ENCODE assay signal across 16 cellular contexts in genomic region chr3:12991481-12991837, GRCh38.
DNase-seq lines count a peak whose midpoint lies in the region; ATAC-seq and TF ChIP-seq lines count a peak whose summit lies in the region.
"Had no signal": no experiment of that assay in that cellular context is flagged by ENCODE, and none has a peak within 500 bp of the region (broad histone marks: within the 10 kb centered on the region; RNA-seq: fewer than 3 reads in every experiment).

No MANE protein-coding gene starts in this region.

- H3K36me3 Mint-ChIP-seq in neural crest cell (ENCODE audit: low read depth) = no peaks in the 10 kb centered on the region
- peaks cover 7% of the 10 kb centered on the region for H3K36me3 Mint-ChIP-seq in WTC11

- ATAC-seq in heart left ventricle (no peak), left ventricle myocardium superior (no peak), WTC11 (no peak)
- ATAC-seq: A549; activated naive CD8-positive, alpha-beta T cell treated with anti-CD3 and anti-CD28 coated beads, Interleukin-2, amount 50 U/mL, for 24 hours; lower lobe of right lung had no signal

- H3K4me3 Mint-ChIP-seq in neural crest cell (peak overlapping the region; percentile 80), WTC11 (no peak overlapping the region)
- H3K4me3 Mint-ChIP-seq: activated B cell treated with CpG ODN at 0.5 μM for 24 hours; activated naive CD8-positive, alpha-beta T cell treated with anti-CD3 and anti-CD28 coated beads, Interleukin-2, amount 50 U/mL, for 24 hours had no signal

- H3K36me3 ChIP-seq in heart left ventricle = no peaks in the 10 kb centered on the region
- H3K36me3 ChIP-seq: lower lobe of right lung, upper lobe of left lung had no signal

- DNase-seq in heart left ventricle (no peak), left ventricle myocardium superior (no peak), dorsolateral prefrontal cortex (peak in 1 of 10 donors; percentile 40), neural crest cell (ENCODE audit: low read depth, low spot score) (no peak), AG20443 (ENCODE audit: low spot score) (no peak), WTC11 (ENCODE audit: low spot score) (no peak), ureter (ENCODE audit: low spot score) (no peak)
- no peak for DNase-seq in activated T-cell treated with anti-CD3 and anti-CD28 coated beads, Interleukin-2, amount 50 U/mL, for 48 hours
- DNase-seq: activated B cell treated with CpG ODN at 0.5 μM for 24 hours; activated naive CD8-positive, alpha-beta T cell treated with anti-CD3 and anti-CD28 coated beads, Interleukin-2, amount 50 U/mL, for 24 hours; COR-L47; foreskin melanocyte; lower lobe of right lung had no signal

- H3K27ac ChIP-seq in heart left ventricle = peak overlapping the region in 7 of 12 donors; percentile 54 to 96 (median 90)
- H3K27ac ChIP-seq in dorsolateral prefrontal cortex = peak overlapping the region in 43 of 59 donors; percentile 4 to 83 (median 53)
- H3K27ac ChIP-seq: A549, lower lobe of right lung, upper lobe of left lung had no signal

- TF ChIP-seq CTCF in heart left ventricle (IDR thresholded peaks at IDR 0.05) = no peak
- no peak for TF ChIP-seq CTCF in dorsolateral prefrontal cortex (IDR thresholded peaks at IDR 0.05 in 54 of 56, conservative IDR thresholded peaks at IDR 0.05 in 2 of 56; ENCODE audit: low read depth in 1 of 56, partially characterized antibody in 56 of 56)
- TF ChIP-seq CTCF in neural crest cell (conservative IDR thresholded peaks at IDR 0.05) = no peak
- TF ChIP-seq CTCF in WTC11 (IDR thresholded peaks at IDR 0.05) = no peak

- H3K9me3 Mint-ChIP-seq in neural crest cell = no peaks in the 10 kb centered on the region
- peaks cover 8% of the 10 kb centered on the region for H3K9me3 Mint-ChIP-seq in WTC11
- H3K9me3 Mint-ChIP-seq: activated B cell treated with CpG ODN at 0.5 μM for 24 hours; activated naive CD8-positive, alpha-beta T cell treated with anti-CD3 and anti-CD28 coated beads, Interleukin-2, amount 50 U/mL, for 24 hours; central memory CD8-positive, alpha-beta T cell had no signal

- no peaks in the 10 kb centered on the region for H3K9me3 ChIP-seq in heart left ventricle
- H3K9me3 ChIP-seq: A549, lower lobe of right lung, upper lobe of left lung had no signal

- CTCF ChIA-PET in WTC11 (lab: Charles Lee) = no interaction called here

- H3K27me3 Mint-ChIP-seq in neural crest cell (ENCODE audit: low read depth) (peaks cover 28% of the 10 kb centered on the region), WTC11 (ENCODE audit: low read depth) (peaks cover 6% of the 10 kb centered on the region)
- H3K27me3 Mint-ChIP-seq: activated B cell treated with CpG ODN at 0.5 μM for 24 hours; activated naive CD8-positive, alpha-beta T cell treated with anti-CD3 and anti-CD28 coated beads, Interleukin-2, amount 50 U/mL, for 24 hours; central memory CD8-positive, alpha-beta T cell had no signal

- POLR2A ChIA-PET in WTC11 (lab: Charles Lee) = no interaction called here

- H3K4me1 ChIP-seq in heart left ventricle = peaks cover 0 to 74% (median 37%) of the 10 kb centered on the region in 12 donors

- WGBS in heart left ventricle, 4 donors = 56 to 66% (median 61%) methylated on average over 2 of the region's 2 CpGs

- H3K27me3 ChIP-seq in heart left ventricle (no peaks in the 10 kb centered on the region), dorsolateral prefrontal cortex (no peaks in the 10 kb centered on the region)
- H3K27me3 ChIP-seq: upper lobe of left lung had no signal

- TF ChIP-seq POLR2A in heart left ventricle (IDR thresholded peaks at IDR 0.05) = no peak

- H3K27ac Mint-ChIP-seq in neural crest cell (ENCODE audit: unreplicated experiment) (no peak overlapping the region), WTC11 (no peak overlapping the region)
- H3K27ac Mint-ChIP-seq: activated naive CD8-positive, alpha-beta T cell treated with anti-CD3 and anti-CD28 coated beads, Interleukin-2, amount 50 U/mL, for 24 hours had no signal

- intact Hi-C loops in heart left ventricle (cut with DNase I) = loop anchor here in 3 of 10 donors (5.0 to 10.0 kb wide), 2 partner anchors 59 to 463 kb away; no protein-coding TSS in a partner anchor
- intact Hi-C loops in left ventricle myocardium superior (cut with micrococcal nuclease) = no loop called here
- intact Hi-C loops in dorsolateral prefrontal cortex (cut with DNase I) = loop anchor here in 1 of 2 donors (5.0 kb wide), 1 partner anchor 81 kb away; the partner anchor contains the start of gene IQSEC1

- H3K4me1 Mint-ChIP-seq in neural crest cell (peaks cover 8% of the 10 kb centered on the region), WTC11 (peaks cover 24% of the 10 kb centered on the region)

- H3K4me3 ChIP-seq in heart left ventricle (no peak overlapping the region), dorsolateral prefrontal cortex (peak overlapping the region in 1 of 59 donors; percentile 3)
- H3K4me3 ChIP-seq: A549, lower lobe of right lung, upper lobe of left lung had no signal

TF ChIP-seq in WTC11, 78 proteins besides CTCF, POLR2A, EP300 and RAD21:
- TF ChIP-seq USF2 (CRISPR knock-in tag; IDR thresholded peaks at IDR 0.05) = no peak
- TF ChIP-seq ZNF512 (CRISPR knock-in tag; IDR thresholded peaks at IDR 0.05; ENCODE audit: borderline replicate concordance) = no peak
- TF ChIP-seq NFYB (CRISPR knock-in tag; conservative IDR thresholded peaks at IDR 0.05; ENCODE audit: low read depth) = no peak
- TF ChIP-seq SOX15 (CRISPR knock-in tag; IDR thresholded peaks at IDR 0.05) = no peak
- no peak for TF ChIP-seq GABPB1 (CRISPR knock-in tag; IDR thresholded peaks at IDR 0.05)
- TF ChIP-seq ERG (CRISPR knock-in tag; IDR thresholded peaks at IDR 0.05) = no peak
- TF ChIP-seq ZNF423 (CRISPR knock-in tag; IDR thresholded peaks at IDR 0.05) = no peak
- TF ChIP-seq GRHL2 (CRISPR knock-in tag; IDR thresholded peaks at IDR 0.05; ENCODE audit: insufficient replicate concordance, severe bottlenecking) = no peak
- TF ChIP-seq E2F5 (CRISPR knock-in tag; IDR thresholded peaks at IDR 0.05) = no peak
- TF ChIP-seq JUN (CRISPR knock-in tag; IDR thresholded peaks at IDR 0.05) = no peak
- no peak for TF ChIP-seq ATF1 (CRISPR knock-in tag; IDR thresholded peaks at IDR 0.05)
- TF ChIP-seq HMGXB4 (CRISPR knock-in tag; IDR thresholded peaks at IDR 0.05) = no peak
- no peak for TF ChIP-seq TP53 (CRISPR knock-in tag; IDR thresholded peaks at IDR 0.05)
TF ChIP-seq in WTC11: peak in this region for 0.
